Comparison of ENCODE assay signal across 2 cellular contexts in genomic region chr14:104355949-104356737, GRCh38.
TF ChIP-seq lines count a peak whose summit lies in the region.

No MANE protein-coding gene starts in this region.

TF ChIP-seq in SK-N-SH, 30 proteins besides CTCF, POLR2A, EP300 and RAD21 (continued from another document):
- no peak for TF ChIP-seq ZBTB33 (IDR thresholded peaks at IDR 0.05; ENCODE audit: borderline replicate concordance, low read depth)

TF ChIP-seq in SK-N-SH treated with all-trans-retinoic acid at 6 μM for 48 hours, 23 proteins besides CTCF, POLR2A, EP300 and RAD21 (continued from another document):
- TF ChIP-seq TSHZ2 (CRISPR knock-in tag; IDR thresholded peaks at IDR 0.05), result no peak
- no peak for TF ChIP-seq OSR1 (CRISPR knock-in tag; IDR thresholded peaks at IDR 0.05)
- no peak for TF ChIP-seq ZFP30 (CRISPR knock-in tag; IDR thresholded peaks at IDR 0.05)
- no peak for TF ChIP-seq ZNF8 (CRISPR knock-in tag; IDR thresholded peaks at IDR 0.05)
- TF ChIP-seq CSDC2 (CRISPR knock-in tag; IDR thresholded peaks at IDR 0.05), result no peak
- no peak for TF ChIP-seq ESRRG (CRISPR knock-in tag; IDR thresholded peaks at IDR 0.05)
- no peak for TF ChIP-seq ZFP3 (CRISPR knock-in tag; IDR thresholded peaks at IDR 0.05)
